Comparison of ENCODE assay signal across 16 cellular contexts in genomic region chr17:42969006-42969581, GRCh38. TPM values are rescaled to one million over a fixed set of nuclear protein-coding genes. Genes with fewer than 3 reads are reported as not detected.
A peak's percentile ranks its signal among the peaks of the same experiment; 100 is the strongest.
DNase-seq lines count a peak whose midpoint lies in the region; ATAC-seq and TF ChIP-seq lines count a peak whose summit lies in the region.
"Had no signal": no experiment of that assay in that cellular context is flagged by ENCODE, and none has a peak within 500 bp of the region (broad histone marks: within the 10 kb centered on the region; RNA-seq: fewer than 3 reads in every experiment).

No MANE protein-coding gene starts in this region.

- no peak overlapping the region for H3K4me2 ChIP-seq in DND-41 (ENCODE audit: insufficient read depth, low read length)
- H3K4me2 ChIP-seq: smooth muscle cell had no signal

- no peak overlapping the region for H3K9ac ChIP-seq in DND-41 (ENCODE audit: low read depth, low read length)
- H3K9ac ChIP-seq in SK-N-MC (ENCODE audit: insufficient read length) = peak overlapping the region; percentile 19

- H3K4me3 ChIP-seq in DND-41 (ENCODE audit: low read depth in 1 of 2, low read length in 2 of 2) (no peak overlapping the region), SK-N-MC (no peak overlapping the region)
- H3K4me3 ChIP-seq: smooth muscle cell had no signal

- no peaks in the 10 kb centered on the region for H3K9me3 Mint-ChIP-seq in activated naive CD8-positive, alpha-beta T cell treated with anti-CD3 and anti-CD28 coated beads, Interleukin-2, amount 50 U/mL, for 24 hours
- H3K9me3 Mint-ChIP-seq: activated CD4-positive, alpha-beta T cell treated with anti-CD3 and anti-CD28 coated beads, Interleukin-2, amount 10 ng/mL, durations not matched to agents 24 days and 14 days; effector memory CD8-positive, alpha-beta T cell; T-cell had no signal

- H3K79me2 ChIP-seq in DND-41 (ENCODE audit: insufficient read depth, low read length) = peaks cover 6% of the 10 kb centered on the region

- peaks cover 6% of the 10 kb centered on the region for H3K4me1 Mint-ChIP-seq in activated naive CD8-positive, alpha-beta T cell treated with anti-CD3 and anti-CD28 coated beads, Interleukin-2, amount 50 U/mL, for 24 hours
- H3K4me1 Mint-ChIP-seq in T-helper 17 cell = peaks cover 8% of the 10 kb centered on the region

- H3K9me3 ChIP-seq in DND-41 (ENCODE audit: insufficient read depth, low read length, severe bottlenecking) (no peaks in the 10 kb centered on the region), SK-N-MC (ENCODE audit: low read depth, low read length) (no peaks in the 10 kb centered on the region), T-helper 17 cell (ENCODE audit: control insufficient read depth, low read length, poor library complexity, severe bottlenecking) (no peaks in the 10 kb centered on the region)

- DNase-seq in DND-41 = peak; percentile 13
- DNase-seq in KBM-7 = peak; percentile 38
- DNase-seq in SK-N-MC (ENCODE audit: low read depth, low spot score) = no peak
- peak; percentile 57 for DNase-seq in kidney tubule cell (ENCODE audit: low spot score)
- DNase-seq in activated naive CD8-positive, alpha-beta T cell treated with anti-CD3 and anti-CD28 coated beads, Interleukin-2, amount 50 U/mL, for 24 hours = no peak
- DNase-seq in T-helper 17 cell = no peak
- no peak for DNase-seq in NK-92 treated with Interleukin-12 subunit alpha and Interleukin-12 subunit beta, amount 100 ng/mL, for 24 hours (lab: John Stamatoyannopoulos, UW)
- DNase-seq: activated CD4-positive, alpha-beta T cell treated with anti-CD3 and anti-CD28 coated beads, Interleukin-2, amount 10 ng/mL, durations not matched to agents 24 days and 14 days; activated T-cell treated with anti-CD3 and anti-CD28 coated beads, Interleukin-2, amount 50 U/mL, for 48 hours; effector memory CD8-positive, alpha-beta T cell; HCEC 1CT; NCI-H1694 treated with DMSO at 0.1 percent for 48 hours; T-cell had no signal

- H3K4me1 ChIP-seq in DND-41 (ENCODE audit: insufficient read depth, low read length) = peaks cover 3% of the 10 kb centered on the region; the same call in 1 of the 2 replicates

- H3K27me3 Mint-ChIP-seq in activated naive CD8-positive, alpha-beta T cell treated with anti-CD3 and anti-CD28 coated beads, Interleukin-2, amount 50 U/mL, for 24 hours = peaks cover 3% of the 10 kb centered on the region
- no peaks in the 10 kb centered on the region for H3K27me3 Mint-ChIP-seq in T-helper 17 cell
- H3K27me3 Mint-ChIP-seq: activated CD4-positive, alpha-beta T cell treated with anti-CD3 and anti-CD28 coated beads, Interleukin-2, amount 10 ng/mL, durations not matched to agents 24 days and 14 days; effector memory CD8-positive, alpha-beta T cell; T-cell had no signal

- in situ Hi-C loops in KBM-7 (cut with MboI; ENCODE audit: low pct_unique_long_range_greater_than_20kb, low sequenced_read_pairs) = no loop called here

- H3K27ac ChIP-seq in DND-41 (ENCODE audit: low read length) (no peak overlapping the region), SK-N-MC (peak overlapping the region; percentile 67)

- H3K27ac Mint-ChIP-seq in activated naive CD8-positive, alpha-beta T cell treated with anti-CD3 and anti-CD28 coated beads, Interleukin-2, amount 50 U/mL, for 24 hours = no peak overlapping the region
- H3K27ac Mint-ChIP-seq in T-helper 17 cell = no peak overlapping the region
- H3K27ac Mint-ChIP-seq: activated CD4-positive, alpha-beta T cell treated with anti-CD3 and anti-CD28 coated beads, Interleukin-2, amount 10 ng/mL, durations not matched to agents 24 days and 14 days; effector memory CD8-positive, alpha-beta T cell; T-cell had no signal

- no peaks in the 10 kb centered on the region for H3K36me3 ChIP-seq in DND-41 (ENCODE audit: insufficient read depth, low read length)
- no peaks in the 10 kb centered on the region for H3K36me3 ChIP-seq in SK-N-MC (ENCODE audit: insufficient read depth, low read length)

- no peaks in the 10 kb centered on the region for H3K27me3 ChIP-seq in DND-41 (ENCODE audit: insufficient read depth, low read length, poor library complexity)

- no peaks in the 10 kb centered on the region for H4K20me1 ChIP-seq in DND-41 (ENCODE audit: insufficient read depth, low read length)

- ATAC-seq in DND-41 (ENCODE audit: insufficient read depth, low read depth) (no peak), T-helper 17 cell (no peak), HG03045 (IDR thresholded peaks at IDR 0.05; ENCODE audit: unreplicated experiment) (no peak)
- ATAC-seq in activated naive CD8-positive, alpha-beta T cell treated with anti-CD3 and anti-CD28 coated beads, Interleukin-2, amount 50 U/mL, for 24 hours = no peak
- ATAC-seq: effector memory CD8-positive, alpha-beta T cell; T-cell had no signal

- H3K36me3 Mint-ChIP-seq in activated naive CD8-positive, alpha-beta T cell treated with anti-CD3 and anti-CD28 coated beads, Interleukin-2, amount 50 U/mL, for 24 hours (ENCODE audit: low read depth) = peaks cover 5% of the 10 kb centered on the region
- peaks cover 2% of the 10 kb centered on the region for H3K36me3 Mint-ChIP-seq in T-helper 17 cell (ENCODE audit: low read depth)
- H3K36me3 Mint-ChIP-seq: T-cell had no signal

- H3K4me3 Mint-ChIP-seq in activated naive CD8-positive, alpha-beta T cell treated with anti-CD3 and anti-CD28 coated beads, Interleukin-2, amount 50 U/mL, for 24 hours = no peak overlapping the region
- no peak overlapping the region for H3K4me3 Mint-ChIP-seq in T-helper 17 cell
- H3K4me3 Mint-ChIP-seq: activated CD4-positive, alpha-beta T cell treated with anti-CD3 and anti-CD28 coated beads, Interleukin-2, amount 10 ng/mL, durations not matched to agents 24 days and 14 days; effector memory CD8-positive, alpha-beta T cell; T-cell had no signal

- TF ChIP-seq CTCF in DND-41 (IDR thresholded peaks at IDR 0.05; ENCODE audit: borderline replicate concordance, extremely low read depth, low read length, poor library complexity, severe bottlenecking) = no peak

- no peak overlapping the region for H2AFZ ChIP-seq in DND-41 (ENCODE audit: low read depth, low read length)

RNA-seq across cellular contexts. Expression of gene AARSD1, which starts 4.8 kb away (rescaled TPM):
- 10 to 100 TPM; 47.6 to 59.9 TPM for total RNA-seq in T-helper 17 cell

RNA-seq across cellular contexts. Expression of gene PTGES3L, which starts 10.8 kb away (rescaled TPM):
- total RNA-seq in T-helper 17 cell = 1 to 10 TPM in 1 of 2 donors, not detected in 1; 2.3 TPM
- total RNA-seq: subcutaneous adipose tissue had no signal

RNA-seq across cellular contexts. Expression of gene RUNDC1, which starts 11.3 kb away (rescaled TPM):
- 10 to 100 TPM; 15.6 to 16.6 TPM for total RNA-seq in T-helper 17 cell

RNA-seq across cellular contexts. Expression of gene RPL27, which starts 29.1 kb away (rescaled TPM):
- 1,000 to 10,000 TPM; 1,342 to 1,395 TPM for total RNA-seq in T-helper 17 cell

RNA-seq across cellular contexts. Expression of gene IFI35, which starts 37.5 kb away (rescaled TPM):
- 10 to 100 TPM; 23.1 to 23.8 TPM for total RNA-seq in T-helper 17 cell

Comparison
In these comparisons a context has a peak if more than half of its experiments do, and no peak if none do; other contexts are left out.
1. DNase-seq: peak in DND-41 (single experiment), KBM-7 (single experiment) and kidney tubule cell (single experiment); none in SK-N-MC (single experiment), activated naive CD8-positive, alpha-beta T cell treated with anti-CD3 and anti-CD28 coated beads, Interleukin-2, amount 50 U/mL, for 24 hours (single experiment), T-helper 17 cell (0 of 3) and NK-92 treated with Interleukin-12 subunit alpha and Interleukin-12 subunit beta, amount 100 ng/mL, for 24 hours (single experiment).